Comparison of ENCODE assay signal across 10 cellular contexts in genomic region chrY:14340459-14341146, GRCh38.
DNase-seq lines count a peak whose midpoint lies in the region; ATAC-seq and TF ChIP-seq lines count a peak whose summit lies in the region.
"Had no signal": no experiment of that assay in that cellular context is flagged by ENCODE, and none has a peak within 500 bp of the region (broad histone marks: within the 10 kb centered on the region; RNA-seq: fewer than 3 reads in every experiment).

No MANE protein-coding gene starts in this region.

- H3K4me1 Mint-ChIP-seq in T-helper 1 cell treated with Interleukin-12 subunit alpha and Interleukin-12 subunit beta and Interleukin-4 antibody, amounts not matched to agents 30 μg/mL and 1 μg/mL, for 36 hours (ENCODE audit: low read depth) = peaks cover 35% of the 10 kb centered on the region

- H3K4me1 ChIP-seq in colonic mucosa = no peaks in the 10 kb centered on the region

- intact Hi-C loops in colonic mucosa (cut with DNase I) = no loop called here

- no peaks in the 10 kb centered on the region for H3K36me3 ChIP-seq in colonic mucosa

- no peaks in the 10 kb centered on the region for H3K9me3 ChIP-seq in colonic mucosa

- peak overlapping the region; percentile 70 for H3K4me3 Mint-ChIP-seq in T-helper 1 cell treated with Interleukin-12 subunit alpha and Interleukin-12 subunit beta and Interleukin-4 antibody, amounts not matched to agents 30 μg/mL and 1 μg/mL, for 36 hours

- peaks cover 5% of the 10 kb centered on the region for H3K9me3 Mint-ChIP-seq in T-helper 1 cell treated with Interleukin-12 subunit alpha and Interleukin-12 subunit beta and Interleukin-4 antibody, amounts not matched to agents 30 μg/mL and 1 μg/mL, for 36 hours

- peak overlapping the region; percentile 84 for H3K27ac Mint-ChIP-seq in T-helper 1 cell treated with Interleukin-12 subunit alpha and Interleukin-12 subunit beta and Interleukin-4 antibody, amounts not matched to agents 30 μg/mL and 1 μg/mL, for 36 hours

- H3K27me3 ChIP-seq in colonic mucosa = no peaks in the 10 kb centered on the region

- H3K9ac ChIP-seq in colonic mucosa (ENCODE audit: low read depth in 2 of 2, low read length in 2 of 2) = no peak overlapping the region

- peak; percentile 78 for ATAC-seq in HG02798 (IDR thresholded peaks at IDR 0.05; ENCODE audit: poor library complexity, unreplicated experiment)
- ATAC-seq: GM12878 had no signal

- no peak overlapping the region for H3K27ac ChIP-seq in colonic mucosa

- DNase-seq in EL (peak; percentile 58), medulla oblongata (ENCODE audit: extremely low spot score) (peak; percentile 50), hepatic stellate cell (ENCODE audit: low spot score) (no peak), superior temporal gyrus (ENCODE audit: extremely low spot score) (no peak), colonic mucosa (no peak), NCI-H1694 treated with DMSO at 0.1 percent for 48 hours (lab: John Stamatoyannopoulos, UW) (no peak)
- DNase-seq: NCI-H524 treated with DMSO at 0.1 percent for 48 hours had no signal

- H3K4me3 ChIP-seq in colonic mucosa = no peak overlapping the region
- H3K4me3 ChIP-seq: GM12878 had no signal

- H3K27me3 Mint-ChIP-seq in T-helper 1 cell treated with Interleukin-12 subunit alpha and Interleukin-12 subunit beta and Interleukin-4 antibody, amounts not matched to agents 30 μg/mL and 1 μg/mL, for 36 hours (ENCODE audit: low read depth) = peaks cover 5% of the 10 kb centered on the region

- H3K36me3 Mint-ChIP-seq in T-helper 1 cell treated with Interleukin-12 subunit alpha and Interleukin-12 subunit beta and Interleukin-4 antibody, amounts not matched to agents 30 μg/mL and 1 μg/mL, for 36 hours (ENCODE audit: low read depth) = peaks cover 4% of the 10 kb centered on the region

- no peak for TF ChIP-seq CTCF in colonic mucosa (IDR thresholded peaks at IDR 0.05)

Comparison
In these comparisons a context has a peak if more than half of its experiments do, and no peak if none do; other contexts are left out.
1. DNase-seq: peak in EL (single experiment) and medulla oblongata (single experiment); none in hepatic stellate cell (single experiment), superior temporal gyrus (single experiment), colonic mucosa (single experiment) and NCI-H1694 treated with DMSO at 0.1 percent for 48 hours (single experiment).